ENCODE assay signal across 8 cellular contexts in the genomic region with DNA sequence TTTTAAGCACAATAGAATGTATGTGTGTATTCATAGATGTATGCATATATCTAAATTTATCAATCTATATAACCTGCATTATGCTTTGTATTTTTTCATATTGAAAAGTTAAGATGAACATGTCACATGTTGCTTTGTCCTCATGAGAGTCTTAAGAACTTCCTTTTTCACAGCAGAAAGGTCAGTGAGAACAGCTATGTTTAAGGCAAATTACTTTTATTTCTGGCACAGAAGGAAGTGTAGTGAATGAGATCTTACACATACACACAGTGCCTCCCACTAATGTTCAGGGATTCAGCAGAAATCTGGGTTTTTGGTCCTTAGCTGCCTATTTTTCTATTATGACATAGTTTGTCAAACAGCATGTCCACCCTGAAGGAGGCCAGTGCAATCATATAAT.
"Had no signal": no experiment of that assay in that cellular context is flagged by ENCODE, and none has a peak within 500 bp of the region (broad histone marks: within the 10 kb centered on the region; RNA-seq: fewer than 3 reads in every experiment).

No MANE protein-coding gene starts in this region.

- H3K9me3 ChIP-seq: HAP-1 had no signal

- H2AFZ ChIP-seq: GM23248, GM23338 had no signal

- H3K4me2 ChIP-seq: GM23338 had no signal

- H3K9ac ChIP-seq: GM23248 had no signal

- H3K4me1 ChIP-seq: HAP-1 had no signal

- DNase-seq: GM23248, GOT3, H7, H9, HCEC 1CT, HFFc6 had no signal

- H3K4me3 ChIP-seq: GM23248, GM23338, HAP-1 had no signal

- H3K36me3 ChIP-seq: HAP-1 had no signal

- H3K27ac ChIP-seq: GM23248 had no signal
